ENCODE assay signal across 7 cellular contexts in the genomic region with DNA sequence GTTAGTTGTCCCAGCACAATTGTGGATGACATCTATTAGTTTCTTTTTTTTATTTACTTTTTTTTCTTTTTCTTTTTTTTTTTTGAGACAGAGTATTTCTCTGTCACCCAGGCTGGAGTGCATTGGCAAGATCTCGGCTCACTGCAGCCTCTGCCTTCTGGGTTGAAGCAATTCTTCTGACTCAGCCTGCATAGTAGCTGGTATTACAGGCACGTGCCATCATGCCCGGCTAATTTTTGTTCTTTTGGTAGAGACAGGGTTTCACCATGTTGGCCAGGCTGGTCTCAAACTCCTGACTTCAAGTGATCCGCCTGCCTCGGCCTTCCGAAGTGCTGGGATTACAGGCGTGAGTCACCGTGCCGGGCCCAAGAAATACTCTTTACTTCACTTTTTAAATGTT. TPM values are rescaled to one million over a fixed set of nuclear protein-coding genes. Genes with fewer than 3 reads are reported as not detected.
A peak's percentile ranks its signal among the peaks of the same experiment; 100 is the strongest.
DNase-seq lines count a peak whose midpoint lies in the region; ATAC-seq and TF ChIP-seq lines count a peak whose summit lies in the region.
"Not testable (repeated sequence)": the region's sequence is repeated elsewhere in the genome, so short reads cannot be mapped to it uniquely, and the experiment has no call there.

No MANE protein-coding gene starts in this region.

- not testable (repeated sequence) for H3K27me3 Mint-ChIP-seq in glutamatergic neuron (ENCODE audit: unreplicated experiment); naive thymus-derived CD8-positive, alpha-beta T cell; stimulated activated memory B cell treated with anti-CD40 and anti-IgM and Interleukin-4, amounts not matched to agents 10 μg/mL and 1 μg/mL and 100 μg/mL, for 72 hours

- H3K4me1 Mint-ChIP-seq in glutamatergic neuron (ENCODE audit: low read depth, unreplicated experiment) = not testable (repeated sequence)
- H3K4me1 Mint-ChIP-seq in naive thymus-derived CD8-positive, alpha-beta T cell = peaks cover 13 to 33% (median 22%) of the 10 kb centered on the region in 4 donors
- peaks cover 29% of the 10 kb centered on the region for H3K4me1 Mint-ChIP-seq in stimulated activated memory B cell treated with anti-CD40 and anti-IgM and Interleukin-4, amounts not matched to agents 10 μg/mL and 1 μg/mL and 100 μg/mL, for 72 hours

- peaks cover 25% of the 10 kb centered on the region for H3K79me2 ChIP-seq in OCI-LY3 (ENCODE audit: low read length)

- H3K4me2 ChIP-seq in OCI-LY3 (ENCODE audit: low read length) = not testable (repeated sequence)

- H3K27ac ChIP-seq in OCI-LY3 (ENCODE audit: low read length) = not testable (repeated sequence)

- H3K4me3 Mint-ChIP-seq in glutamatergic neuron (ENCODE audit: unreplicated experiment) = peak overlapping the region; percentile 4
- H3K4me3 Mint-ChIP-seq in naive thymus-derived CD8-positive, alpha-beta T cell = peak overlapping the region in 6 of 10 donors; percentile 4 to 43 (median 16)
- H3K4me3 Mint-ChIP-seq in stimulated activated memory B cell treated with anti-CD40 and anti-IgM and Interleukin-4, amounts not matched to agents 10 μg/mL and 1 μg/mL and 100 μg/mL, for 72 hours = peak overlapping the region; percentile 7

- peak overlapping the region; percentile 100; the same call in 1 of the 2 replicates for H3K9ac ChIP-seq in OCI-LY3 (ENCODE audit: low read length)

- POLR2A ChIA-PET in naive thymus-derived CD8-positive, alpha-beta T cell (lab: Charles Lee) = not testable (repeated sequence)

- not testable (repeated sequence) for TF ChIP-seq CTCF in OCI-LY3 (IDR thresholded peaks at IDR 0.05; ENCODE audit: low read depth, low read length); epithelial cell of esophagus (IDR thresholded peaks at IDR 0.05; ENCODE audit: insufficient read depth, low read depth, low read length, missing control alignments); glutamatergic neuron (IDR thresholded peaks at IDR 0.05; ENCODE audit: partially characterized antibody, unreplicated experiment)

- H3K36me3 Mint-ChIP-seq in glutamatergic neuron (ENCODE audit: unreplicated experiment) = not testable (repeated sequence)
- peaks cover 14 to 37% (median 18%) of the 10 kb centered on the region in 3 donors for H3K36me3 Mint-ChIP-seq in naive thymus-derived CD8-positive, alpha-beta T cell
- H3K36me3 Mint-ChIP-seq in stimulated activated memory B cell treated with anti-CD40 and anti-IgM and Interleukin-4, amounts not matched to agents 10 μg/mL and 1 μg/mL and 100 μg/mL, for 72 hours = peaks cover 15% of the 10 kb centered on the region

- not testable (repeated sequence) for H2AFZ ChIP-seq in OCI-LY3 (ENCODE audit: low read depth, low read length)

- not testable (repeated sequence) for ATAC-seq in naive thymus-derived CD8-positive, alpha-beta T cell; stimulated activated memory B cell treated with anti-CD40 and anti-IgM and Interleukin-4, amounts not matched to agents 10 μg/mL and 1 μg/mL and 100 μg/mL, for 72 hours

- not testable (repeated sequence) for H3K27ac Mint-ChIP-seq in glutamatergic neuron (ENCODE audit: unreplicated experiment); naive thymus-derived CD8-positive, alpha-beta T cell; stimulated activated memory B cell treated with anti-CD40 and anti-IgM and Interleukin-4, amounts not matched to agents 10 μg/mL and 1 μg/mL and 100 μg/mL, for 72 hours

- H3K27me3 ChIP-seq in OCI-LY3 (ENCODE audit: low read depth, low read length) = not testable (repeated sequence)

- peaks cover 24% of the 10 kb centered on the region for H3K4me1 ChIP-seq in OCI-LY3 (ENCODE audit: low read length)

- H4K20me1 ChIP-seq in OCI-LY3 (ENCODE audit: insufficient read depth, low read length) = not testable (repeated sequence)

- H3K4me3 ChIP-seq in OCI-LY3 (ENCODE audit: low read length); epithelial cell of esophagus (ENCODE audit: low read length): not testable (repeated sequence)

- H3K9me3 ChIP-seq in OCI-LY3 (ENCODE audit: insufficient read depth, low read length) = not testable (repeated sequence)

- not testable (repeated sequence) for H3K9me3 Mint-ChIP-seq in glutamatergic neuron (ENCODE audit: unreplicated experiment); stimulated activated memory B cell treated with anti-CD40 and anti-IgM and Interleukin-4, amounts not matched to agents 10 μg/mL and 1 μg/mL and 100 μg/mL, for 72 hours
- H3K9me3 Mint-ChIP-seq in naive thymus-derived CD8-positive, alpha-beta T cell = peaks cover 0 to 32% (median 11%) of the 10 kb centered on the region in 9 donors

- DNase-seq in DMS53 (lab: John Stamatoyannopoulos, UW) (peak; percentile 27), amniotic epithelial cell (ENCODE audit: low read depth) (peak; percentile 26), epithelial cell of esophagus (ENCODE audit: low read depth) (peak; percentile 82)
- not testable (repeated sequence) for DNase-seq in glutamatergic neuron; naive thymus-derived CD8-positive, alpha-beta T cell

- peaks cover 32% of the 10 kb centered on the region for H3K36me3 ChIP-seq in OCI-LY3 (replicated peaks; ENCODE audit: low read depth, low read length)

RNA-seq across cellular contexts. Expression of a gene that starts 1.4 kb away (rescaled TPM):
- total RNA-seq in glutamatergic neuron (ENCODE audit: unreplicated experiment) = 3.8 TPM
- total RNA-seq in naive thymus-derived CD8-positive, alpha-beta T cell = 10 to 100 TPM in 1 of 2 experiments, 1 to 10 TPM in 1; 9.5 to 10.5 TPM
- polyA plus RNA-seq in naive thymus-derived CD8-positive, alpha-beta T cell = 1 to 10 TPM in 2 of 3 donors, under 1 TPM in 1; 0.85 to 2.4 (median 1.7) TPM

RNA-seq across cellular contexts. Expression of a gene that starts 27.2 kb away (rescaled TPM):
- total RNA-seq in glutamatergic neuron (ENCODE audit: unreplicated experiment) = 57.6 TPM
- total RNA-seq in naive thymus-derived CD8-positive, alpha-beta T cell = 10 to 100 TPM; 25.8 TPM
- 1 to 10 TPM; 5.8 to 8.4 (median 6.1) TPM for polyA plus RNA-seq in naive thymus-derived CD8-positive, alpha-beta T cell

RNA-seq across cellular contexts. Expression of a gene that starts 38.0 kb away (rescaled TPM):
- 11.9 TPM for total RNA-seq in glutamatergic neuron (ENCODE audit: unreplicated experiment)
- 10 to 100 TPM; 20.0 to 21.6 TPM for total RNA-seq in naive thymus-derived CD8-positive, alpha-beta T cell
- 10 to 100 TPM in 1 of 3 donors, 1 to 10 TPM in 2; 5.0 to 15.4 (median 6.7) TPM for polyA plus RNA-seq in naive thymus-derived CD8-positive, alpha-beta T cell
